In the genomic region with DNA sequence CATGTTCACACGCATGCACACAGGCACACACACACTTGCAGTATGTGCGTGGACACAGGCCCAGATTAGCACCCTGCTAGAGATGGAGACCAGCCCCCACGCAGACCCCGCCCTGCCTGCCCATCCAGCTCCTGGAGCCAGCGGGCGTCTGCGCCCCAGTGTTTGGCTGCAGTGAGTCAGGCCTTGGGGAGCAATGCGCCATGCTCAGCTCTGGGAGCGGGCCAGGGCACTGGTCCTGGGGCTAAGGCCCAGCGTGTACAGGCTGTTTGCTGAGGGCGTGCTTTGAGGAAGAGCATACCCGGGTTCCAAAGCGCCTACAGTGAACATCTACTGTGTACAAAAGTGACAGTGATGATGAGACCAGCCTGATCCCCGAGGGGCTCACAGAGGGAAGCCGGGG, we compare ENCODE assay signal across 24 cellular contexts.
"Had no signal": no experiment of that assay in that cellular context is flagged by ENCODE, and none has a peak within 500 bp of the region (broad histone marks: within the 10 kb centered on the region; RNA-seq: fewer than 3 reads in every experiment).

No MANE protein-coding gene starts in this region.

- H3K4me3 Mint-ChIP-seq: mesothelial cell of epicardium; naive B cell; natural killer cell treated with Interleukin-12 subunit alpha and Interleukin-12 subunit beta and Interleukin-15 and Interleukin-18, amount 100 ng/mL, for 72 hours; neural crest cell; stimulated activated naive B cell treated with anti-CD40 and anti-IgM and Interleukin-4, amounts not matched to agents 10 μg/mL and 1 μg/mL and 100 μg/mL, for 72 hours; stimulated activated naive CD8-positive, alpha-beta T cell treated with anti-CD3 and anti-CD28 coated beads, Interleukin-15, Interleukin-2, amounts not matched to agents 100 ng/mL and 50 ng/mL, for 24 hours had no signal

- H3K36me3 Mint-ChIP-seq: mesothelial cell of epicardium; naive B cell; natural killer cell treated with Interleukin-12 subunit alpha and Interleukin-12 subunit beta and Interleukin-15 and Interleukin-18, amount 100 ng/mL, for 72 hours; stimulated activated naive B cell treated with anti-CD40 and anti-IgM and Interleukin-4, amounts not matched to agents 10 μg/mL and 1 μg/mL and 100 μg/mL, for 72 hours had no signal

- H3K9me3 ChIP-seq: gastrocnemius medialis, mucosa of descending colon, prostate gland, sigmoid colon, spleen, thoracic aorta, upper lobe of left lung had no signal

- H3K27ac ChIP-seq: dorsolateral prefrontal cortex, gastrocnemius medialis, prostate gland, sigmoid colon, spleen, thoracic aorta, tibial nerve, upper lobe of left lung had no signal

- ATAC-seq: gastrocnemius medialis; left lobe of liver; mucosa of descending colon; natural killer cell treated with Interleukin-12 subunit alpha and Interleukin-12 subunit beta and Interleukin-15 and Interleukin-18, amount 100 ng/mL, for 72 hours; right cardiac atrium; stimulated activated naive B cell treated with anti-CD40 and anti-IgM and Interleukin-4, amounts not matched to agents 10 μg/mL and 1 μg/mL and 100 μg/mL, for 72 hours had no signal

- DNase-seq: dorsolateral prefrontal cortex; effector CD4-positive, alpha-beta T cell; foreskin fibroblast; gastrocnemius medialis; head of caudate nucleus; mesenchymal stem cell; naive B cell; sigmoid colon; spleen; stimulated activated CD4-positive, alpha-beta T cell treated with anti-CD3 and anti-CD28 coated beads, Interleukin-4, amount 100 ng/mL, for 4 hours; stimulated activated naive B cell treated with anti-CD40 and anti-IgM and Interleukin-4, amounts not matched to agents 10 μg/mL and 1 μg/mL and 100 μg/mL, for 72 hours; upper lobe of left lung had no signal

- H3K9me3 Mint-ChIP-seq: natural killer cell treated with Interleukin-12 subunit alpha and Interleukin-12 subunit beta and Interleukin-15 and Interleukin-18, amount 100 ng/mL, for 72 hours; neural crest cell; stimulated activated naive B cell treated with anti-CD40 and anti-IgM and Interleukin-4, amounts not matched to agents 10 μg/mL and 1 μg/mL and 100 μg/mL, for 72 hours; stimulated activated naive CD8-positive, alpha-beta T cell treated with anti-CD3 and anti-CD28 coated beads, Interleukin-15, Interleukin-2, amounts not matched to agents 100 ng/mL and 50 ng/mL, for 24 hours had no signal

- H3K4me3 ChIP-seq: dorsolateral prefrontal cortex, gastrocnemius medialis, mucosa of descending colon, prostate gland, sigmoid colon, spleen, thoracic aorta, tibial nerve, upper lobe of left lung had no signal

- H3K36me3 ChIP-seq: gastrocnemius medialis, prostate gland, sigmoid colon, spleen, thoracic aorta, tibial nerve, upper lobe of left lung had no signal

- H3K4me1 Mint-ChIP-seq: mesothelial cell of epicardium; naive B cell; stimulated activated naive B cell treated with anti-CD40 and anti-IgM and Interleukin-4, amounts not matched to agents 10 μg/mL and 1 μg/mL and 100 μg/mL, for 72 hours had no signal

- H3K27ac Mint-ChIP-seq: mesothelial cell of epicardium; naive B cell; natural killer cell treated with Interleukin-12 subunit alpha and Interleukin-12 subunit beta and Interleukin-15 and Interleukin-18, amount 100 ng/mL, for 72 hours; stimulated activated naive B cell treated with anti-CD40 and anti-IgM and Interleukin-4, amounts not matched to agents 10 μg/mL and 1 μg/mL and 100 μg/mL, for 72 hours; stimulated activated naive CD8-positive, alpha-beta T cell treated with anti-CD3 and anti-CD28 coated beads, Interleukin-15, Interleukin-2, amounts not matched to agents 100 ng/mL and 50 ng/mL, for 24 hours had no signal

- FAIRE-seq: colon, keratinocyte had no signal

- H3K4me1 ChIP-seq: prostate gland, sigmoid colon, spleen, tibial nerve, upper lobe of left lung had no signal
